36 cellular contexts compared by ENCODE assay signal in genomic region chrX:106139048-106139447, GRCh38. TPM values are rescaled to one million over a fixed set of nuclear protein-coding genes. Genes with fewer than 3 reads are reported as not detected.
"Had no signal": no experiment of that assay in that cellular context is flagged by ENCODE, and none has a peak within 500 bp of the region (broad histone marks: within the 10 kb centered on the region; RNA-seq: fewer than 3 reads in every experiment).

No MANE protein-coding gene starts in this region.

- H3K36me3 ChIP-seq: MG63 had no signal

- DNase-seq: Kasumi-1, MG63, MM.1S, MV-4-11, NCI-H1048, NCI-H1092, NCI-H1092 treated with DMSO at 0.1 percent for 48 hours, NCI-H1105, NCI-H1105 treated with DMSO at 0.1 percent for 48 hours, NCI-H1417, NCI-H1417 treated with DMSO at 0.1 percent for 48 hours, NCI-H1436, NCI-H1436 treated with DMSO at 0.1 percent for 48 hours, NCI-H146, NCI-H1694, NCI-H1694 treated with DMSO at 0.1 percent for 48 hours, NCI-H187, NCI-H187 treated with DMSO at 0.1 percent for 48 hours, NCI-H1930, NCI-H2029, NCI-H2029 treated with DMSO at 0.1 percent for 48 hours, NCI-H2081, NCI-H2081 treated with DMSO at 0.1 percent for 48 hours, NCI-H2107, NCI-H2171, NCI-H2171 treated with DMSO at 0.1 percent for 48 hours, NCI-H2227 treated with DMSO at 0.1 percent for 48 hours, NCI-H226, NCI-H345, NCI-H446, NCI-H446 treated with DMSO at 0.1 percent for 48 hours, NCI-H510A, NCI-H510A treated with DMSO at 0.1 percent for 48 hours, NCI-H524, NCI-H524 treated with DMSO at 0.1 percent for 48 hours had no signal

- H3K4me3 ChIP-seq: MG63 had no signal

- H3K9me3 ChIP-seq: MG63 had no signal

- H3K27me3 ChIP-seq: MG63 had no signal

RNA-seq across cellular contexts. Expression of gene PWWP3B, which starts 29.1 kb away (rescaled TPM):
- total RNA-seq: M059J had no signal
